In the genomic region with DNA sequence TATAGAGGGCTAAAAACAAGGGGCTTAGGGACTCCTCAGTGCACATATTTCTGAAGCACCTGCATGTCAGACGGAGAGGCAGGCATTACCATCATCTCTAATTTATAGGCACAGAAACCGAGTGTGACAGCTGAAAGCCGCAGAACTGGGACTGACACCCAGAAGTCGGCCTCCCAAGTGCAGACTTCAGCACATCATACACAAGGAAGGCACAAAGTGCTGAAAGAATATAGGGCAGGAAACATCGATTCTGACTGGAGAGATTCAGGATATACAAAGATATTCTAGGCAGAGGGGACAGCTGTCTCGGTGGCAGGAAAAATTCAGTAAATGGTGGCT, we compare ENCODE assay signal across 10 cellular contexts. TPM values are rescaled to one million over a fixed set of nuclear protein-coding genes. Genes with fewer than 3 reads are reported as not detected.
DNase-seq lines count a peak whose midpoint lies in the region; ATAC-seq, FAIRE-seq and TF ChIP-seq lines count a peak whose summit lies in the region.
"Had no signal": no experiment of that assay in that cellular context is flagged by ENCODE, and none has a peak within 500 bp of the region (broad histone marks: within the 10 kb centered on the region; RNA-seq: fewer than 3 reads in every experiment).

No MANE protein-coding gene starts in this region.

- TF ChIP-seq POLR2A in sigmoid colon (IDR thresholded peaks at IDR 0.05) = no peak

- no peak for TF ChIP-seq EP300 in sigmoid colon (IDR thresholded peaks at IDR 0.05)

- peaks cover 47% of the 10 kb centered on the region for H3K79me2 ChIP-seq in GM23248 (ENCODE audit: insufficient read depth)

- POLR2A ChIA-PET in RWPE1 (lab: Yijun Ruan, JAX; ENCODE audit: low non-redundant PET) = interaction anchor here (0.7 kb wide), 1 partner anchor 17 kb away, joined by 3 read pairs; no protein-coding TSS in a partner anchor

- H3K27ac ChIP-seq in GM23248 (peak overlapping the region; percentile 91), RWPE1 (peak overlapping the region; percentile 94), sigmoid colon (peak overlapping the region; percentile 93 to 96 (median 95)), pancreas (peak overlapping the region in 2 of 4 donors; percentile 24 to 87)

- no peaks in the 10 kb centered on the region for H3K9me3 ChIP-seq in GM23248 (ENCODE audit: low read depth)
- H3K9me3 ChIP-seq in endocrine pancreas (ENCODE audit: control insufficient read depth, low read length) = no peaks in the 10 kb centered on the region
- H3K9me3 ChIP-seq in sigmoid colon = no peaks in the 10 kb centered on the region
- no peaks in the 10 kb centered on the region for H3K9me3 ChIP-seq in pancreas
- H3K9me3 ChIP-seq: SJSA1 had no signal

- H3K27me3 ChIP-seq in GM23248 (replicated peaks; ENCODE audit: insufficient read depth) (no peaks in the 10 kb centered on the region), endocrine pancreas (ENCODE audit: control insufficient read depth, insufficient read depth, low read length) (no peaks in the 10 kb centered on the region), sigmoid colon (no peaks in the 10 kb centered on the region), pancreas (no peaks in the 10 kb centered on the region)
- H3K27me3 ChIP-seq: SJSA1 had no signal

- peaks cover 20% of the 10 kb centered on the region for H3K36me3 ChIP-seq in GM23248 (ENCODE audit: low read depth)
- no peaks in the 10 kb centered on the region for H3K36me3 ChIP-seq in endocrine pancreas (ENCODE audit: control insufficient read depth, insufficient read depth, low read length)
- H3K36me3 ChIP-seq in sigmoid colon = peaks cover 0 to 41% (median 8%) of the 10 kb centered on the region in 4 donors
- peaks cover 0 to 23% (median 0%) of the 10 kb centered on the region in 3 donors for H3K36me3 ChIP-seq in pancreas

- H3K4me3 ChIP-seq in GM23248 = peak overlapping the region; percentile 80; the same call in 1 of the 2 replicates
- no peak overlapping the region for H3K4me3 ChIP-seq in endocrine pancreas (ENCODE audit: control insufficient read depth, insufficient read depth, low read length)
- no peak overlapping the region for H3K4me3 ChIP-seq in sigmoid colon
- H3K4me3 ChIP-seq in pancreas = no peak overlapping the region

- peak overlapping the region; percentile 78 for H2AFZ ChIP-seq in GM23248

- no peak for TF ChIP-seq CTCF in RWPE1 (conservative IDR thresholded peaks at IDR 0.05; ENCODE audit: low read depth)
- TF ChIP-seq CTCF in sigmoid colon (IDR thresholded peaks at IDR 0.05) = no peak
- TF ChIP-seq CTCF in pancreas (IDR thresholded peaks at IDR 0.05) = no peak

- WGBS in GM23248 (ENCODE audit: low coverage in 1 of 2, low lambda C conversion rate in 2 of 2, missing lambda C conversion rate in 2 of 2), 2 experiments = 57 to 58% methylated on average over 6 of the region's 6 CpGs
- WGBS in sigmoid colon, 2 donors = 70 to 79% methylated on average over 6 of the region's 6 CpGs
- 67 to 73% methylated on average over 6 of the region's 6 CpGs for WGBS in pancreas, 2 donors

- H3K9ac ChIP-seq in GM23248 = peak overlapping the region; percentile 92
- peak overlapping the region; percentile 15 for H3K9ac ChIP-seq in endocrine pancreas (ENCODE audit: control insufficient read depth, insufficient read depth, low read length)

- no peaks in the 10 kb centered on the region for H4K20me1 ChIP-seq in GM23248 (ENCODE audit: insufficient read depth)

- no peaks in the 10 kb centered on the region for H3K9me2 ChIP-seq in GM23248 (ENCODE audit: insufficient read depth)

- CTCF ChIA-PET in RWPE1 (lab: Yijun Ruan, JAX) = interaction anchor here (0.5 to 1.5 kb wide), 16 partner anchors 9 to 384 kb away, joined by 3 to 7 read pairs (median 3); partner anchors contain the start of genes MRPS27 and PTCD2

- DNase-seq in GM23248 (no peak), RWPE1 (ENCODE audit: low spot score) (no peak), sigmoid colon (no peak), pancreas (no peak), SHP77 (lab: John Stamatoyannopoulos, UW) (no peak), HK-2 (ENCODE audit: unreplicated experiment) (no peak)
- no peak for DNase-seq in stimulated activated CD4-positive, alpha-beta T cell treated with anti-CD3 and anti-CD28 coated beads, Interleukin-2, amount 100 ng/mL, for 24 hours

- intact Hi-C loops in sigmoid colon (cut with DNase I) (loop anchor here (1.0 to 5.0 kb wide), 5 partner anchors 62 to 722 kb away; partner anchors contain the start of gene MCCC2), pancreas (cut with DNase I) (loop anchor here in 1 of 3 donors (10.0 kb wide), 1 partner anchor 524 kb away; no protein-coding TSS in a partner anchor)

- peaks cover 23% of the 10 kb centered on the region for H3F3A ChIP-seq in GM23248 (ENCODE audit: insufficient read depth)

- in situ Hi-C loops in GM23248 (cut with MboI) = loop anchor here (10.0 kb wide), 1 partner anchor 524 kb away; no protein-coding TSS in a partner anchor

- peak overlapping the region; percentile 46 for H3K4me2 ChIP-seq in GM23248 (ENCODE audit: unreplicated experiment)

- H3K4me1 ChIP-seq in GM23248 (ENCODE audit: insufficient read depth) = peaks cover 12% of the 10 kb centered on the region; the same call in 1 of the 2 replicates
- peaks cover 3% of the 10 kb centered on the region for H3K4me1 ChIP-seq in endocrine pancreas (ENCODE audit: control insufficient read depth, insufficient read depth, low read length)
- H3K4me1 ChIP-seq in sigmoid colon = peaks cover 0 to 24% (median 18%) of the 10 kb centered on the region in 4 donors
- peaks cover 0 to 9% (median 4%) of the 10 kb centered on the region in 3 donors for H3K4me1 ChIP-seq in pancreas

- FAIRE-seq in pancreas (lab: Jason Lieb, UNC) = no peak
- FAIRE-seq: colon had no signal

- ATAC-seq in pancreas = no peak

RNA-seq across cellular contexts. Expression of gene MRPS27, which starts 11.2 kb away (rescaled TPM):
- total RNA-seq in GM23248 (2014; rRNA removed; shearing (Covaris generic)) = 53.4 and 58.5 TPM in 2 replicates
- polyA plus RNA-seq in GM23248 (2016; fragmentation: Nextera tagmentation; extraction: Ambion mirVana) = 35.2 and 36.4 TPM in 2 replicates
- 10 to 100 TPM; 44.8 to 64.0 (median 49.6) TPM for total RNA-seq in sigmoid colon
- polyA plus RNA-seq in sigmoid colon = 10 to 100 TPM; 23.1 to 38.2 (median 23.4) TPM
- total RNA-seq in pancreas = 10 to 100 TPM; 17.3 to 28.0 (median 23.8) TPM
- polyA plus RNA-seq in pancreas = 10 to 100 TPM in 1 of 2 donors, 1 to 10 TPM in 1; 9.4 to 17.4 TPM

RNA-seq across cellular contexts. Expression of gene PTCD2, which starts 11.4 kb away (rescaled TPM):
- total RNA-seq in GM23248 (2014; rRNA removed; shearing (Covaris generic)) = 15.5 and 17.1 TPM in 2 replicates
- 11.1 and 14.0 TPM in 2 replicates for polyA plus RNA-seq in GM23248 (2016; fragmentation: Nextera tagmentation; extraction: Ambion mirVana)
- 10 to 100 TPM in 1 of 4 donors, 1 to 10 TPM in 3; 5.4 to 12.7 (median 6.0) TPM for total RNA-seq in sigmoid colon
- 1 to 10 TPM in 2 of 3 donors, under 1 TPM in 1; 0.60 to 3.5 (median 1.2) TPM for polyA plus RNA-seq in sigmoid colon
- total RNA-seq in pancreas = 1 to 10 TPM; 2.2 to 5.3 (median 2.8) TPM
- 1 to 10 TPM in 1 of 2 donors, under 1 TPM in 1; 0.80 to 2.5 TPM for polyA plus RNA-seq in pancreas
